25 cellular contexts compared by ENCODE assay signal in the genomic region with DNA sequence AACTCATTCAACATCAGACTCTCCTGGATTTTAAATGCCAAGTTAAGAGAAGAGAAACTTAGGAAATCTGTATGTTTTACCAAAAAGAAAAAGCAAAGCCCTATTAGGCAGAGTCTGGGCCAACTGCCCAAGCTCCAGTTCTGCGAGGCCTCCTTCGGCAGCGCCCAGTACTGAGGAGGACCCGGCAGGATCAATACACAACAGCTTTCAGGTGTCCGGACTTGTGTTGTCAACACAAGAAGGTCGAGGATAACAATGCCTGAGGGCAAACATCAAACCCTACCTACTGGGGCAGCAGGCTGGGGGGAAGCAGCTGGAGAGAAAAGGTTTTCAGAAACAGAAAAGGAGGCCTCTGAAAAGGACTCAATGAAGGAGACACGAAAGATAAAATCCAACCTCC.
"Had no signal": no experiment of that assay in that cellular context is flagged by ENCODE, and none has a peak within 500 bp of the region (broad histone marks: within the 10 kb centered on the region; RNA-seq: fewer than 3 reads in every experiment).

No MANE protein-coding gene starts in this region.

- H3K27me3 ChIP-seq: brain microvascular endothelial cell had no signal

- H3K9me3 Mint-ChIP-seq: activated B cell treated with CpG ODN at 0.5 μM for 24 hours; activated CD4-positive, alpha-beta T cell treated with anti-CD3 and anti-CD28 coated beads, Interleukin-2, amount 10 ng/mL, durations not matched to agents 24 days and 14 days; activated naive CD4-positive, alpha-beta T cell treated with anti-CD3 and anti-CD28 coated beads, Interleukin-2, amount 10 ng/mL, durations not matched to agents 7 days and 5 days; activated naive CD8-positive, alpha-beta T cell treated with anti-CD3 and anti-CD28 coated beads for 36 hours; activated T-cell treated with anti-CD3 and anti-CD28 coated beads, Interleukin-2, amount 50 U/mL, for 72 hours; activated T-helper 2 cell treated with anti-CD3 and anti-CD28 coated beads, Interferon-gamma antibody, Interleukin-2, Interleukin-4, amounts not matched to agents 10 μg/mL and 5 μg/mL and 100 μg/mL, durations not matched to agents 14 hours and 24 hours and 36 hours had no signal

- DNase-seq: activated B cell treated with CpG ODN at 0.5 μM for 24 hours; activated CD4-positive, alpha-beta T cell treated with anti-CD3 and anti-CD28 coated beads for 1 hour; activated CD4-positive, alpha-beta T cell treated with anti-CD3 and anti-CD28 coated beads, Interleukin-2, amount 10 ng/mL, durations not matched to agents 24 days and 14 days; activated CD4-positive, alpha-beta T cell treated with anti-CD3 and anti-CD28 coated beads, Interleukin-2, amount 50 U/mL, for 48 hours; activated gamma-delta T cell treated with Interleukin-2 at 50 U/mL for 16 hours; activated naive CD4-positive, alpha-beta T cell treated with anti-CD3 and anti-CD28 coated beads, Interleukin-2, amount 10 ng/mL, durations not matched to agents 7 days and 5 days; activated naive CD8-positive, alpha-beta T cell treated with anti-CD3 and anti-CD28 coated beads for 36 hours; activated T-cell treated with anti-CD3 and anti-CD28 coated beads, Interleukin-2, amount 50 U/mL, for 72 hours; brain microvascular endothelial cell; Karpas-422; MM.1S; NCI-H1105; NCI-H146; NCI-H187 treated with DMSO at 0.1 percent for 48 hours; NCI-H2081 treated with DMSO at 0.1 percent for 48 hours; NCI-H2171 treated with DMSO at 0.1 percent for 48 hours; NCI-H446 treated with DMSO at 0.1 percent for 48 hours; NCI-H524 treated with DMSO at 0.1 percent for 48 hours; NCI-H82; PC-9; SHP77 treated with DMSO at 0.1 percent for 48 hours; T-helper 17 cell; T-helper 9 cell had no signal

- H3K27ac ChIP-seq: brain microvascular endothelial cell, cardiac muscle cell, PC-9 had no signal

- H3K4me3 Mint-ChIP-seq: activated B cell treated with CpG ODN at 0.5 μM for 24 hours; activated CD4-positive, alpha-beta T cell treated with anti-CD3 and anti-CD28 coated beads, Interleukin-2, amount 10 ng/mL, durations not matched to agents 24 days and 14 days; activated naive CD4-positive, alpha-beta T cell treated with anti-CD3 and anti-CD28 coated beads, Interleukin-2, amount 10 ng/mL, durations not matched to agents 7 days and 5 days; activated naive CD8-positive, alpha-beta T cell treated with anti-CD3 and anti-CD28 coated beads for 36 hours; activated T-cell treated with anti-CD3 and anti-CD28 coated beads, Interleukin-2, amount 50 U/mL, for 72 hours; T-helper 17 cell had no signal

- H3K27ac Mint-ChIP-seq: activated B cell treated with CpG ODN at 0.5 μM for 24 hours; activated CD4-positive, alpha-beta T cell treated with anti-CD3 and anti-CD28 coated beads, Interleukin-2, amount 10 ng/mL, durations not matched to agents 24 days and 14 days; activated naive CD4-positive, alpha-beta T cell treated with anti-CD3 and anti-CD28 coated beads, Interleukin-2, amount 10 ng/mL, durations not matched to agents 7 days and 5 days; activated naive CD8-positive, alpha-beta T cell treated with anti-CD3 and anti-CD28 coated beads for 36 hours; activated T-cell treated with anti-CD3 and anti-CD28 coated beads, Interleukin-2, amount 50 U/mL, for 72 hours; activated T-helper 2 cell treated with anti-CD3 and anti-CD28 coated beads, Interferon-gamma antibody, Interleukin-2, Interleukin-4, amounts not matched to agents 10 μg/mL and 5 μg/mL and 100 μg/mL, durations not matched to agents 14 hours and 24 hours and 36 hours; T-helper 17 cell had no signal

- H3K4me1 Mint-ChIP-seq: activated B cell treated with CpG ODN at 0.5 μM for 24 hours; activated CD4-positive, alpha-beta T cell treated with anti-CD3 and anti-CD28 coated beads, Interleukin-2, amount 10 ng/mL, durations not matched to agents 24 days and 14 days; activated naive CD4-positive, alpha-beta T cell treated with anti-CD3 and anti-CD28 coated beads, Interleukin-2, amount 10 ng/mL, durations not matched to agents 7 days and 5 days; activated naive CD8-positive, alpha-beta T cell treated with anti-CD3 and anti-CD28 coated beads for 36 hours; T-helper 17 cell had no signal

- H3K27me3 Mint-ChIP-seq: activated naive CD8-positive, alpha-beta T cell treated with anti-CD3 and anti-CD28 coated beads for 36 hours had no signal

- H3K4me3 ChIP-seq: cardiac muscle cell, PC-9 had no signal

- H3K36me3 Mint-ChIP-seq: activated naive CD4-positive, alpha-beta T cell treated with anti-CD3 and anti-CD28 coated beads, Interleukin-2, amount 10 ng/mL, durations not matched to agents 7 days and 5 days; activated naive CD8-positive, alpha-beta T cell treated with anti-CD3 and anti-CD28 coated beads for 36 hours had no signal

- H3K36me3 ChIP-seq: brain microvascular endothelial cell, cardiac muscle cell had no signal
